18 cellular contexts compared by ENCODE assay signal in genomic region chr2:188577231-188577630, GRCh38.
A peak's percentile ranks its signal among the peaks of the same experiment; 100 is the strongest.
DNase-seq lines count a peak whose midpoint lies in the region; ATAC-seq, FAIRE-seq and TF ChIP-seq lines count a peak whose summit lies in the region.
"Had no signal": no experiment of that assay in that cellular context is flagged by ENCODE, and none has a peak within 500 bp of the region (broad histone marks: within the 10 kb centered on the region; RNA-seq: fewer than 3 reads in every experiment).

No MANE protein-coding gene starts in this region.

- TF ChIP-seq POLR2A in breast epithelium (IDR thresholded peaks at IDR 0.05) (no peak), vagina (IDR thresholded peaks at IDR 0.05) (no peak)

- intact Hi-C loops in breast epithelium (cut with DNase I; ENCODE audit: low total_unique reads): no loop called here
- intact Hi-C loops in mammary epithelial cell (cut with micrococcal nuclease): no loop called here
- intact Hi-C loops in vagina (cut with DNase I): no loop called here

- TF ChIP-seq CTCF in breast epithelium (IDR thresholded peaks at IDR 0.05): no peak
- no peak for TF ChIP-seq CTCF in mammary epithelial cell (conservative IDR thresholded peaks at IDR 0.05 in 1 of 2, IDR thresholded peaks at IDR 0.05 in 1 of 2; ENCODE audit: extremely low read depth in 1 of 2, insufficient read depth in 1 of 2, low read depth in 1 of 2, low read length in 2 of 2)
- no peak for TF ChIP-seq CTCF in osteoblast (IDR thresholded peaks at IDR 0.05; ENCODE audit: extremely low read depth, low read depth, low read length)
- TF ChIP-seq CTCF in vagina (IDR thresholded peaks at IDR 0.05): no peak

- ATAC-seq in GM21528 (IDR thresholded peaks at IDR 0.05; ENCODE audit: low FRiP score, unreplicated experiment): no peak

- CTCF ChIA-PET in mammary epithelial cell (lab: Charles Lee; ENCODE audit: low non-redundant PET): no interaction called here

- H4K20me1 ChIP-seq in mammary epithelial cell (ENCODE audit: insufficient read depth, low read length) (no peaks in the 10 kb centered on the region), osteoblast (ENCODE audit: insufficient read depth, low read length) (no peaks in the 10 kb centered on the region)

- WGBS in mammary epithelial cell (ENCODE audit: low coverage, missing lambda C conversion rate): 78% methylated on average over 2 of the region's 2 CpGs

- no peak overlapping the region for H3K9ac ChIP-seq in mammary epithelial cell (ENCODE audit: insufficient read depth, low read length)

- H3K79me2 ChIP-seq in mammary epithelial cell (ENCODE audit: insufficient read depth, low read length) (no peaks in the 10 kb centered on the region), osteoblast (ENCODE audit: insufficient read depth, low read length) (no peaks in the 10 kb centered on the region)

- H3K27ac ChIP-seq in breast epithelium: peak overlapping the region; percentile 11 to 44
- H3K27ac ChIP-seq in mammary epithelial cell (ENCODE audit: insufficient read depth, low read depth, low read length): no peak overlapping the region
- no peak overlapping the region for H3K27ac ChIP-seq in osteoblast (ENCODE audit: low read depth, low read length)
- peak overlapping the region; percentile 80 for H3K27ac ChIP-seq in vagina
- H3K27ac ChIP-seq: C4-2B had no signal

- H2AFZ ChIP-seq in mammary epithelial cell (ENCODE audit: low read depth, low read length): no peak overlapping the region
- peak overlapping the region; percentile 63 for H2AFZ ChIP-seq in osteoblast (ENCODE audit: low read length)

- peak; percentile 31 for FAIRE-seq in endometrium (lab: Jason Lieb, UNC)
- FAIRE-seq: GM19239, H54 had no signal

- H3K4me1 ChIP-seq in breast epithelium (no peaks in the 10 kb centered on the region), mammary epithelial cell (ENCODE audit: insufficient read depth, low read length) (no peaks in the 10 kb centered on the region), osteoblast (ENCODE audit: insufficient read depth, low read length) (no peaks in the 10 kb centered on the region), vagina (peaks cover 23% of the 10 kb centered on the region)

- in situ Hi-C loops in mammary epithelial cell (cut with MboI; ENCODE audit: low sequenced_read_pairs in 2 of 2): no loop called here

- no peak overlapping the region for H3K4me2 ChIP-seq in mammary epithelial cell (ENCODE audit: insufficient read depth, low read depth, low read length)
- peak overlapping the region; percentile 60 for H3K4me2 ChIP-seq in osteoblast (ENCODE audit: insufficient read depth, low read length)

- no peak overlapping the region for H3K4me3 ChIP-seq in breast epithelium
- H3K4me3 ChIP-seq in mammary epithelial cell (replicated peaks in 1 of 3; ENCODE audit: insufficient read depth in 1 of 3, low read depth in 2 of 3, low read length in 3 of 3): no peak overlapping the region
- no peak overlapping the region for H3K4me3 ChIP-seq in osteoblast (ENCODE audit: insufficient read depth, low read length)
- H3K4me3 ChIP-seq in vagina: no peak overlapping the region

- no peaks in the 10 kb centered on the region for H3K9me3 ChIP-seq in breast epithelium
- H3K9me3 ChIP-seq in mammary epithelial cell (replicated peaks; ENCODE audit: insufficient read depth, low read length): no peaks in the 10 kb centered on the region
- no peaks in the 10 kb centered on the region for H3K9me3 ChIP-seq in osteoblast (ENCODE audit: low read depth, low read length)
- no peaks in the 10 kb centered on the region for H3K9me3 ChIP-seq in vagina

- DNase-seq in breast epithelium (ENCODE audit: low spot score in 2 of 2): no peak
- no peak for DNase-seq in mammary epithelial cell
- DNase-seq in osteoblast (ENCODE audit: insufficient read length, low spot score, missing footprints): no peak
- DNase-seq in vagina (ENCODE audit: extremely low spot score in 2 of 2): no peak
- no peak for DNase-seq in stimulated activated CD4-positive, alpha-beta T cell treated with anti-CD3 and anti-CD28 coated beads, Interleukin-4, amount 100 ng/mL, for 24 hours
- no peak for DNase-seq in activated CD4-positive, CD25-positive, alpha-beta regulatory T cell treated with anti-CD3 and anti-CD28 coated beads, Interleukin-2, amount 50 U/mL, for 72 hours
- DNase-seq: 8988T, EL, GF-D8, NCI-H1694 treated with DMSO at 0.1 percent for 48 hours, NCI-H446, NCI-H526, OCI-M1 had no signal

- dilution Hi-C loops in mammary epithelial cell (cut with HindIII; ENCODE audit: low sequenced_read_pairs): no loop called here

- H3K27me3 ChIP-seq in breast epithelium (no peaks in the 10 kb centered on the region), mammary epithelial cell (ENCODE audit: insufficient read depth, low read length) (no peaks in the 10 kb centered on the region), osteoblast (ENCODE audit: insufficient read depth, low read length) (no peaks in the 10 kb centered on the region), vagina (no peaks in the 10 kb centered on the region)

- H3K36me3 ChIP-seq in breast epithelium: no peaks in the 10 kb centered on the region
- no peaks in the 10 kb centered on the region for H3K36me3 ChIP-seq in mammary epithelial cell (ENCODE audit: insufficient read depth, low read length)
- no peaks in the 10 kb centered on the region for H3K36me3 ChIP-seq in osteoblast (ENCODE audit: insufficient read depth, low read length)
- H3K36me3 ChIP-seq in vagina: no peaks in the 10 kb centered on the region

- BruUV-seq in mammary epithelial cell (replicated peaks; lab: Mats Ljungman, UMichigan): no TSS peak

Comparison
In these comparisons a context has a peak if more than half of its experiments do, and no peak if none do; other contexts are left out.
1. H3K27ac ChIP-seq: peak in breast epithelium (2 of 2) and vagina (single experiment); none in mammary epithelial cell (single experiment) and osteoblast (single experiment).